ENCODE assay signal across 8 cellular contexts in the genomic region with DNA sequence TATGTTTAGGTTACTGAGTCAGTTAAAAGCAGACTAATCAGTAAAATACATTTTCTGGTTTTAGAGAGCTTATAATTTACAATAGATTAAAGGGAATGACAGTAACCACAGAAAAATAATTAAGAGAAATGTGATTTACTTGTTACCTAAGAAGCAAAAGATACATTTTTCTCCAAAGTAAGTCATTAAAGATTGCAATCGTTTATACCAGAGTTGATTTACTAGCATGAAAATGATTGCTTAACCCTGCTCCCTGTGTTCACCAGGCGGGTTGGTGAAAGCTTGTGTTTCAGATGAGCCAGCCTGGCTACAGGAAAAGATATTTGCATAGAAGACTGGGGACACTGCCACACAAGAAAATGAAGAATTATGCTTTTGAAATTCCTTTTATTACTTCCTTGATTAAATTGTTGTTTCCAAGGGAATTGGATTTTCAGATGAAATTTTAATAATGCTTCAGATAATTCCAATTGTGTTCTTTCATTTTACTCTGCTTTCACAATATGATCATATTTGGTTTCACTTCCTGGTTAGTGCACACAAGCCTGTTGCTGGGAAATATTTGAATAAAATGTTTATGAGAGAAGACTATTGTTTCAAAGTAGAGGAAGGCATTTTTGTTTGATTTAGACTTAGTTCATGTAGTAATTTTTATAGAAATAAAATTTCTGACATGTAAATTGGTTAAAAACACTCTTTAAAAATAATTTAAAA. TPM values are rescaled to one million over a fixed set of nuclear protein-coding genes. Genes with fewer than 3 reads are reported as not detected.
DNase-seq lines count a peak whose midpoint lies in the region; ATAC-seq and TF ChIP-seq lines count a peak whose summit lies in the region.

No MANE protein-coding gene starts in this region.

- peak overlapping the region; percentile 17 to 47 (median 34) for H3K4me3 Mint-ChIP-seq in T-cell

- no peak for TF ChIP-seq CTCF in GM06990 (IDR thresholded peaks at IDR 0.05; ENCODE audit: insufficient read depth, low read length, poor library complexity, severe bottlenecking)

- H3K9me3 ChIP-seq in SJCRH30 (replicated peaks), result no peaks in the 10 kb centered on the region

- CTCF ChIA-PET in T-cell (lab: Charles Lee), result interaction anchor here (0.7 to 0.8 kb wide), 2 partner anchors 28 to 69 kb away, joined by 4 read pairs; no protein-coding TSS in a partner anchor

- H3K4me1 ChIP-seq in SJCRH30, result no peaks in the 10 kb centered on the region

- no peak for TF ChIP-seq RAD21 in Ishikawa (IDR thresholded peaks at IDR 0.05; ENCODE audit: low read depth)

- no peaks in the 10 kb centered on the region for H3K9me3 Mint-ChIP-seq in T-cell

- DNase-seq in GM06990 (ENCODE audit: extremely low read depth, insufficient read length), result peak; percentile 33
- peak in 1 of 34 experiments; percentile 2 for DNase-seq in T-cell
- peak; percentile 15 for DNase-seq in glomerular visceral epithelial cell (ENCODE audit: extremely low spot score)
- peak; percentile 51 for DNase-seq in ureter (ENCODE audit: low spot score)
- DNase-seq in SJCRH30, result no peak
- no peak for DNase-seq in SHP77 (lab: John Stamatoyannopoulos, UW)

- POLR2A ChIA-PET in T-cell (lab: Charles Lee), result interaction anchor here in 1 of 2 donors (0.7 to 0.8 kb wide), 5 partner anchors 12 to 433 kb away, joined by 3 read pairs; no protein-coding TSS in a partner anchor

- no peak overlapping the region for H3K27ac ChIP-seq in SJCRH30

- ATAC-seq in GM21447 (IDR thresholded peaks at IDR 0.05; ENCODE audit: unreplicated experiment) (peak; percentile 88), T-cell (replicated peaks in 1 of 4) (peak in 1 of 4 experiments; percentile 61)

- H3K36me3 ChIP-seq in GM06990 (ENCODE audit: control insufficient read depth, insufficient read depth, low read length) (no peaks in the 10 kb centered on the region), SJCRH30 (no peaks in the 10 kb centered on the region)

- H3K27ac Mint-ChIP-seq in T-cell, result peak overlapping the region in 1 of 2 donors; percentile 69

- TF ChIP-seq EP300 in Ishikawa (IDR thresholded peaks at IDR 0.05; ENCODE audit: borderline replicate concordance), result no peak

- H3K27me3 ChIP-seq in GM06990 (replicated peaks; ENCODE audit: control insufficient read depth, insufficient read depth, low read length) (no peaks in the 10 kb centered on the region), SJCRH30 (no peaks in the 10 kb centered on the region)

- H3K4me1 Mint-ChIP-seq in T-cell, result peaks cover 54 to 72% (median 63%) of the 10 kb centered on the region in 3 donors

- no peak overlapping the region; the same call in 1 of the 2 replicates for H3K4me3 ChIP-seq in GM06990 (replicated peaks; ENCODE audit: low read depth, low read length)
- H3K4me3 ChIP-seq in SJCRH30, result no peak overlapping the region

- H3K27me3 Mint-ChIP-seq in T-cell, result no peaks in the 10 kb centered on the region

- H3K36me3 Mint-ChIP-seq in T-cell, result peaks cover 50% of the 10 kb centered on the region

TF ChIP-seq in Ishikawa, 13 proteins besides CTCF, POLR2A, EP300 and RAD21:
- no peak for TF ChIP-seq FOXM1 (IDR thresholded peaks at IDR 0.05; ENCODE audit: borderline replicate concordance, low read depth)
- TF ChIP-seq CEBPB (IDR thresholded peaks at IDR 0.05), result peak; percentile 71
- TF ChIP-seq TCF12 (IDR thresholded peaks at IDR 0.05; ENCODE audit: low read depth), result no peak
- TF ChIP-seq, protein P1, sequence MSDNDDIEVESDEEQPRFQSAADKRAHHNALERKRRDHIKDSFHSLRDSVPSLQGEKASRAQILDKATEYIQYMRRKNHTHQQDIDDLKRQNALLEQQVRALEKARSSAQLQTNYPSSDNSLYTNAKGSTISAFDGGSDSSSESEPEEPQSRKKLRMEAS (IDR thresholded peaks at IDR 0.05), result no peak

RNA-seq across cellular contexts. Expression of a gene that starts 28.0 kb away (rescaled TPM):
- total RNA-seq in T-cell, result 10 to 100 TPM; 13.3 to 17.6 (median 14.9) TPM
- total RNA-seq in ureter, result 14.4 TPM
- 6.5 and 9.2 TPM in 2 replicates for total RNA-seq in SJCRH30 (2014; rRNA removed; shearing (Covaris generic))

Comparison
In these comparisons a context has a peak if more than half of its experiments do, and no peak if none do; other contexts are left out.
1. DNase-seq: peak in GM06990 (single experiment), glomerular visceral epithelial cell (single experiment) and ureter (single experiment); none in SJCRH30 (0 of 2) and SHP77 (0 of 2).